13 cellular contexts compared by ENCODE assay signal in genomic region chr17:30961213-30962188, GRCh38. TPM values are rescaled to one million over a fixed set of nuclear protein-coding genes. Genes with fewer than 3 reads are reported as not detected.
DNase-seq lines count a peak whose midpoint lies in the region; ATAC-seq and TF ChIP-seq lines count a peak whose summit lies in the region.
"Had no signal": no experiment of that assay in that cellular context is flagged by ENCODE, and none has a peak within 500 bp of the region (broad histone marks: within the 10 kb centered on the region; RNA-seq: fewer than 3 reads in every experiment).

No MANE protein-coding gene starts in this region.

- H3K4me3 Mint-ChIP-seq in T-cell = no peak overlapping the region
- H3K4me3 Mint-ChIP-seq: activated T-cell treated with anti-CD3 and anti-CD28 coated beads, Interleukin-2, amount 50 U/mL, for 4 hours had no signal

- H3K27me3 Mint-ChIP-seq in T-cell = peaks cover 0 to 5% of the 10 kb centered on the region in 2 donors

- H3K4me1 Mint-ChIP-seq in T-cell = peaks cover 6 to 14% (median 9%) of the 10 kb centered on the region in 3 donors

- H3K36me3 ChIP-seq in mucosa of descending colon (ENCODE audit: low read depth) = no peaks in the 10 kb centered on the region
- H3K36me3 ChIP-seq: thoracic aorta had no signal

- intact Hi-C loops in mucosa of descending colon (cut with DNase I, micrococcal nuclease) = no loop called here

- ATAC-seq in HG02642 (IDR thresholded peaks at IDR 0.05; ENCODE audit: poor library complexity, unreplicated experiment) = peak; percentile 65
- ATAC-seq in T-cell (replicated peaks in 1 of 4) = peak in 3 of 4 experiments; percentile 33 to 66 (median 40)
- ATAC-seq in mucosa of descending colon = peak; percentile 63
- ATAC-seq in GM18870 (IDR thresholded peaks at IDR 0.05; ENCODE audit: unreplicated experiment) = no peak
- no peak for ATAC-seq in GM21576 (IDR thresholded peaks at IDR 0.05; ENCODE audit: unreplicated experiment)

- H3K9me3 ChIP-seq in mucosa of descending colon = no peaks in the 10 kb centered on the region
- H3K9me3 ChIP-seq: thoracic aorta had no signal

- H3K4me1 ChIP-seq in mucosa of descending colon (ENCODE audit: low read depth) = no peaks in the 10 kb centered on the region

- DNase-seq in NOMO-1 treated with DMSO at 0.1 percent for 48 hours (lab: John Stamatoyannopoulos, UW; ENCODE audit: unreplicated experiment) (peak; percentile 37), NOMO-1 treated with dmso at 0.1 percent for 144 hours (lab: John Stamatoyannopoulos, UW; ENCODE audit: unreplicated experiment) (no peak), T-cell (peak in 1 of 34 experiments; percentile 22), mucosa of descending colon (no peak), NCI-H69 (lab: John Stamatoyannopoulos, UW) (no peak)
- DNase-seq: activated T-cell treated with anti-CD3 and anti-CD28 coated beads, Interleukin-2, amount 50 U/mL, for 4 hours; NCI-H524 had no signal

- H3K36me3 Mint-ChIP-seq in T-cell = no peaks in the 10 kb centered on the region

- H3K9me3 Mint-ChIP-seq in T-cell = no peaks in the 10 kb centered on the region
- H3K9me3 Mint-ChIP-seq: activated T-cell treated with anti-CD3 and anti-CD28 coated beads, Interleukin-2, amount 50 U/mL, for 4 hours had no signal

- POLR2A ChIA-PET in T-cell (lab: Charles Lee) = interaction anchor here in 1 of 2 donors (0.6 kb wide), 1 partner anchor 84 kb away, joined by 4 read pairs; no protein-coding TSS in a partner anchor

- H3K27ac Mint-ChIP-seq in T-cell = no peak overlapping the region
- H3K27ac Mint-ChIP-seq: progenitor cell of endocrine pancreas had no signal

- CTCF ChIA-PET in T-cell (lab: Charles Lee) = interaction anchor here in 1 of 2 donors (1.0 kb wide), 1 partner anchor 55 kb away, joined by 3 read pairs; no protein-coding TSS in a partner anchor

- no peak for TF ChIP-seq CTCF in mucosa of descending colon (IDR thresholded peaks at IDR 0.05)

- H3K4me3 ChIP-seq in mucosa of descending colon = no peak overlapping the region
- H3K4me3 ChIP-seq: thoracic aorta had no signal

RNA-seq across cellular contexts. Expression of gene RNF135, which starts 9.3 kb away (rescaled TPM):
- 1 to 10 TPM; 2.1 to 7.8 (median 6.4) TPM for total RNA-seq in T-cell
- 10 to 100 TPM; 22.9 to 27.9 (median 24.1) TPM for total RNA-seq in mucosa of descending colon

RNA-seq across cellular contexts. Expression of gene ADAP2, which starts 39.8 kb away (rescaled TPM):
- total RNA-seq in T-cell = 1 to 10 TPM; 1.7 to 4.9 (median 2.1) TPM
- total RNA-seq in mucosa of descending colon = 10 to 100 TPM in 2 of 3 donors, 1 to 10 TPM in 1; 7.3 to 15.9 (median 12.1) TPM
- total RNA-seq: A673 had no signal

RNA-seq across cellular contexts. Expression of gene TEFM, which starts 55.5 kb away (rescaled TPM):
- total RNA-seq in T-cell (10 to 100 TPM in 4 of 5 donors, 1 to 10 TPM in 1; 9.5 to 16.9 (median 14.8) TPM), mucosa of descending colon (10 to 100 TPM; 16.1 to 18.3 (median 16.3) TPM)

Comparison
In these comparisons a context has a peak if more than half of its experiments do, and no peak if none do; other contexts are left out.
1. ATAC-seq: peak in HG02642 (single experiment), T-cell (3 of 4) and mucosa of descending colon (single experiment); none in GM18870 (single experiment) and GM21576 (single experiment).